Comparison of ENCODE assay signal across 2 cellular contexts in the genomic region with DNA sequence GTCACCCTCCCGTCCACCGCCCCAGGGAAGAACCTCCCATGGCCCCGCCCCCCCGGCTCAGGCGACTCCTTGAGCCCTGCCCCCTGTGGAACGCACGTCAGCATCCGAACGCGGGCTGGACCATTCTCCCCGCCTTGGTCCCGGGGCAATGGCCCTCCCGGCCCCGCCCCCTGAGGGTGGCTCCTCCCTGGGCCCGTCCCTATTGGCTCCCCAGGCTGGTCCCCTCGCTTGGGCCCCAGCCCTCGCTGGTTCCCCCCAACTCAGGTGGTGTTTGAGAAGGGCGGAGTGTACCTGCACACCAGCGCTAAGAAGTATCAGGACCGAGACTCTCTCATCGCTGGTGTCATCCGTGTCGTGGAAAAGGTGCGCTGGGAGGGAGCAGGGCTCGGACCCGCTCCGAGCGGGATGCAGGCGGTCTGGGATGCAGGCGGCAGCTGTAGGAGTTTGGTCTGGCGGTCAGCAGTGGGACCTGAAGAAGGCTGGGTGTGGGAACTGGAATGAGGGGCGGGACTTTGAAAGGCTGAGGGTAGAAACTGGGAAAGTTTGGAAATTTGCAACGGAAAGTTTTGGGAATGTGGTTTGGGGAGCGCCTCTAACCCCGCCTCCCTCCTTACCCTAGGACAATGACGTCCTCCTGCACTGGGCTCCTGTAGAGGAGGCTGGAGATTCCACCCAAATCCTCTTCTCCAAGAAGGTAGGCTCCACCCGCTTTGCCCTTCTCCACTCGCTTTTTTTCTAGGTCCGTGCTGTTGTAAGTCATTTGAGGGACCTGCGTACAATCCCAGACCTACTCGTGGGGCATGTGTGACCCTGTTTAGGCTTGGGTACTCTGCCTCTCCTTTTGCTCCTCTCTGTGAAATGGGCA.
TF ChIP-seq lines count a peak whose summit lies in the region.

No MANE protein-coding gene starts in this region.

TF ChIP-seq in GM23338, 12 proteins besides CTCF, POLR2A, EP300 and RAD21:
- TF ChIP-seq POLR2AphosphoS5 (IDR thresholded peaks at IDR 0.05; ENCODE audit: low read depth) (peak; percentile 70; the same call in 1 of the 2 replicates), JUNB (IDR thresholded peaks at IDR 0.05; ENCODE audit: unreplicated experiment) (no peak)

TF ChIP-seq in neural cell, 6 proteins besides CTCF, POLR2A, EP300 and RAD21:
- TF ChIP-seq TAF1 (IDR thresholded peaks at IDR 0.05; ENCODE audit: low read depth), result no peak
- peak; percentile 65 for TF ChIP-seq POLR2AphosphoS5 (IDR thresholded peaks at IDR 0.05)
